In genomic region chr13:77184455-77184854, GRCh38 we compare ENCODE assay signal across 10 cellular contexts.
DNase-seq lines count a peak whose midpoint lies in the region; ATAC-seq, FAIRE-seq and TF ChIP-seq lines count a peak whose summit lies in the region.
"Had no signal": no experiment of that assay in that cellular context is flagged by ENCODE, and none has a peak within 500 bp of the region (broad histone marks: within the 10 kb centered on the region; RNA-seq: fewer than 3 reads in every experiment).

No MANE protein-coding gene starts in this region.

- no peak for TF ChIP-seq POLR2A in stomach (IDR thresholded peaks at IDR 0.05)

- no peak overlapping the region for H2AFZ ChIP-seq in keratinocyte (ENCODE audit: control insufficient read depth, low read length)

- TF ChIP-seq CTCF in keratinocyte (optimal IDR thresholded peaks at IDR 0.05 in 1 of 3, IDR thresholded peaks at IDR 0.05 in 1 of 3, conservative IDR thresholded peaks at IDR 0.05 in 1 of 3; ENCODE audit: extremely low read depth in 1 of 3, insufficient read depth in 2 of 3, low read length in 3 of 3), result no peak
- TF ChIP-seq CTCF in stomach (IDR thresholded peaks at IDR 0.05), result no peak

- H3K4me1 ChIP-seq in keratinocyte (ENCODE audit: control insufficient read depth, extremely low read depth, insufficient read depth, low read length) (peaks cover 20% of the 10 kb centered on the region), stomach (no peaks in the 10 kb centered on the region)

- no peak overlapping the region for H3K4me3 ChIP-seq in keratinocyte (ENCODE audit: control insufficient read depth in 2 of 3, extremely low read depth in 1 of 3, insufficient read depth in 2 of 3, low read depth in 1 of 3, low read length in 3 of 3)
- no peak overlapping the region for H3K4me3 ChIP-seq in stomach
- H3K4me3 ChIP-seq: thoracic aorta had no signal

- WGBS in stomach, 5 donors, result 85 to 94% (median 87%) methylated on average over 2 of the region's 2 CpGs

- H3K36me3 ChIP-seq in keratinocyte (ENCODE audit: control insufficient read depth in 2 of 2, extremely low read depth in 1 of 2, insufficient read depth in 2 of 2, low read length in 2 of 2) (peaks cover 2 to 14% of the 10 kb centered on the region in 2 experiments), stomach (peaks cover 18 to 94% (median 85%) of the 10 kb centered on the region in 4 donors)

- DNase-seq in NOMO-1 (lab: John Stamatoyannopoulos, UW; ENCODE audit: unreplicated experiment in 2 of 2) (peak; percentile 29 to 67), keratinocyte (ENCODE audit: low read depth, low spot score) (no peak), urothelium cell line (ENCODE audit: low spot score) (no peak), stomach (no peak), NCI-H2171 (lab: John Stamatoyannopoulos, UW) (no peak), NCI-H1417 treated with DMSO at 0.1 percent for 48 hours (lab: John Stamatoyannopoulos, UW) (no peak)

- H4K20me1 ChIP-seq in keratinocyte (ENCODE audit: control insufficient read depth, extremely low read depth, insufficient read depth, low read length), result no peaks in the 10 kb centered on the region

- intact Hi-C loops in stomach (cut with DNase I; ENCODE audit: low total_unique reads), result no loop called here

- ATAC-seq in GM18858 (IDR thresholded peaks at IDR 0.05; ENCODE audit: unreplicated experiment), result peak; percentile 97
- peak; percentile 99 for ATAC-seq in HG02610 (IDR thresholded peaks at IDR 0.05; ENCODE audit: unreplicated experiment)

- no peaks in the 10 kb centered on the region for H3K27me3 ChIP-seq in keratinocyte (ENCODE audit: control insufficient read depth, extremely low read depth, insufficient read depth, low read length)
- no peaks in the 10 kb centered on the region for H3K27me3 ChIP-seq in stomach

- H3K79me2 ChIP-seq in keratinocyte (ENCODE audit: control insufficient read depth, insufficient read depth, low read length), result no peaks in the 10 kb centered on the region

- dilution Hi-C loops in keratinocyte (cut with MboI; ENCODE audit: extremely low pct_ligation_motif_present, low sequenced_read_pairs), result no loop called here

- no peak for TF ChIP-seq EP300 in stomach (IDR thresholded peaks at IDR 0.05)

- H3K9me3 ChIP-seq in keratinocyte (ENCODE audit: control insufficient read depth, low read depth, low read length) (no peaks in the 10 kb centered on the region), stomach (no peaks in the 10 kb centered on the region)
- H3K9me3 ChIP-seq: thoracic aorta had no signal

- peak overlapping the region; percentile 38 for H3K27ac ChIP-seq in keratinocyte (ENCODE audit: control insufficient read depth, insufficient read depth, low read length)
- no peak overlapping the region for H3K27ac ChIP-seq in stomach
- H3K27ac ChIP-seq: thoracic aorta had no signal

- FAIRE-seq in keratinocyte (lab: Jason Lieb, UNC) (peak; percentile 88), urothelium cell line (lab: Jason Lieb, UNC) (no peak)
- FAIRE-seq: H1 had no signal

- no peak overlapping the region for H3K9ac ChIP-seq in keratinocyte (ENCODE audit: control insufficient read depth, extremely low read depth, insufficient read depth, low read length)

- peaks cover 2% of the 10 kb centered on the region for H3K9me1 ChIP-seq in keratinocyte (ENCODE audit: control insufficient read depth, extremely low read depth, insufficient read depth, low read length)

- H3K4me2 ChIP-seq in keratinocyte (ENCODE audit: control insufficient read depth, extremely low read depth, insufficient read depth, low read depth, low read length), result no peak overlapping the region

Comparison
In these comparisons a context has a peak if more than half of its experiments do, and no peak if none do; other contexts are left out.
1. DNase-seq: peak in NOMO-1 (2 of 2); none in keratinocyte (single experiment), urothelium cell line (single experiment), stomach (single experiment), NCI-H2171 (single experiment) and NCI-H1417 treated with DMSO at 0.1 percent for 48 hours (single experiment).